In the genomic region with DNA sequence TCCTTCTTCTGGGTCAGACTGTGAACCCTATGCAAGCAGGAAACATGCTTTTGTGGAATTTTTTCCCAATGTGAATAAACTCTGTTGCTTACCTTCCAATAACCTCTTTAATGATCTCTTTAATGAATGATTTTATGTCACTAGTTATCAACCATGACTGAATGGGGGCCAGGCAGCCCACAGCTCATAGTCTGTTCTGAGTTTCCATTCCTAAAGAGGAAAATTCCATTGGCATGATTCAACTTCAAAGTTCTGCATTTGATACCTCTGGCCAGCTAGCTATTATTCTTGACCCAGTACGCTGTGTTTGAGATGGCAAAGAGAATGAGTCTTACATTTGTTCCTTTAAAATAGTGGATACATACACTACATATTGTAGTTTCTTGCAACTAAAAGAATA, we compare ENCODE assay signal across 18 cellular contexts.
A peak's percentile ranks its signal among the peaks of the same experiment; 100 is the strongest.
DNase-seq lines count a peak whose midpoint lies in the region; TF ChIP-seq lines count a peak whose summit lies in the region.
"Had no signal": no experiment of that assay in that cellular context is flagged by ENCODE, and none has a peak within 500 bp of the region (broad histone marks: within the 10 kb centered on the region; RNA-seq: fewer than 3 reads in every experiment).

No MANE protein-coding gene starts in this region.

- no peaks in the 10 kb centered on the region for H3K36me3 Mint-ChIP-seq in neural progenitor cell
- H3K36me3 Mint-ChIP-seq: CD4-positive, CD25-positive, alpha-beta regulatory T cell; CD8-positive, alpha-beta memory T cell had no signal

- H3K4me3 ChIP-seq in choroid plexus epithelial cell (ENCODE audit: low read depth, low read length) (no peak overlapping the region), neural progenitor cell (no peak overlapping the region), Karpas-422 (ENCODE audit: low read length) (no peak overlapping the region)
- H3K4me3 ChIP-seq: GM23248 had no signal

- no peak overlapping the region for H3K4me2 ChIP-seq in neural progenitor cell
- no peak overlapping the region for H3K4me2 ChIP-seq in Karpas-422 (ENCODE audit: low read depth, low read length, poor library complexity, severe bottlenecking)

- H3K27ac ChIP-seq in neural progenitor cell (no peak overlapping the region), Karpas-422 (ENCODE audit: low read length) (no peak overlapping the region)
- H3K27ac ChIP-seq: GM23248 had no signal

- H3K9me2 ChIP-seq in Karpas-422 (replicated peaks; ENCODE audit: insufficient read depth, low read length), result no peaks in the 10 kb centered on the region

- no peaks in the 10 kb centered on the region for H3K36me3 ChIP-seq in neural progenitor cell
- no peaks in the 10 kb centered on the region for H3K36me3 ChIP-seq in Karpas-422 (ENCODE audit: insufficient read depth, low read length)
- H3K36me3 ChIP-seq: BE2C had no signal

- H2AFZ ChIP-seq in neural progenitor cell (replicated peaks) (peak overlapping the region; percentile 42), Karpas-422 (ENCODE audit: low read length) (no peak overlapping the region)
- H2AFZ ChIP-seq: GM23248 had no signal

- no peaks in the 10 kb centered on the region for H3F3A ChIP-seq in neural progenitor cell (ENCODE audit: low read depth)

- H3K79me2 ChIP-seq in neural progenitor cell (ENCODE audit: low read depth) (no peaks in the 10 kb centered on the region), Karpas-422 (ENCODE audit: low read length) (no peaks in the 10 kb centered on the region)

- H3K27me3 ChIP-seq in neural progenitor cell (no peaks in the 10 kb centered on the region), Karpas-422 (ENCODE audit: low read length) (no peaks in the 10 kb centered on the region)
- H3K27me3 ChIP-seq: BE2C had no signal

- H3K4me1 ChIP-seq in neural progenitor cell (peaks cover 6% of the 10 kb centered on the region), Karpas-422 (ENCODE audit: low read length) (no peaks in the 10 kb centered on the region)
- H3K4me1 ChIP-seq: BE2C, Caco-2 had no signal

- H3K9me3 Mint-ChIP-seq in neural progenitor cell, result no peaks in the 10 kb centered on the region

- H3K9ac ChIP-seq in neural progenitor cell, result no peak overlapping the region
- no peak overlapping the region for H3K9ac ChIP-seq in Karpas-422 (ENCODE audit: low read length)
- H3K9ac ChIP-seq: GM23248 had no signal

- H3K9me3 ChIP-seq in neural progenitor cell (ENCODE audit: low read depth), result no peaks in the 10 kb centered on the region
- H3K9me3 ChIP-seq in Karpas-422 (ENCODE audit: low read length), result no peaks in the 10 kb centered on the region
- H3K9me3 ChIP-seq: BE2C, Caco-2 had no signal

- no peaks in the 10 kb centered on the region for H4K20me1 ChIP-seq in neural progenitor cell (ENCODE audit: low read depth)
- H4K20me1 ChIP-seq in Karpas-422 (ENCODE audit: insufficient read depth, low read depth, low read length), result no peaks in the 10 kb centered on the region

- no peak overlapping the region for H3K4me3 Mint-ChIP-seq in neural progenitor cell
- H3K4me3 Mint-ChIP-seq: CD4-positive, CD25-positive, alpha-beta regulatory T cell; CD8-positive, alpha-beta memory T cell; HFFc6 had no signal

- DNase-seq in HT1080 (ENCODE audit: low read depth), result peak; percentile 11
- DNase-seq in choroid plexus epithelial cell (ENCODE audit: low read depth), result peak; percentile 11
- no peak for DNase-seq in neural progenitor cell (ENCODE audit: low spot score)
- no peak for DNase-seq in hypothalamus (lab: John Stamatoyannopoulos, UW)
- no peak for DNase-seq in DMS 273 (lab: John Stamatoyannopoulos, UW; ENCODE audit: unreplicated experiment)
- no peak for DNase-seq in COR-L47 (lab: John Stamatoyannopoulos, UW)
- DNase-seq in Karpas-422, result no peak
- DNase-seq: BE2C; C1 segment of cervical spinal cord; Caco-2; CD4-positive, CD25-positive, alpha-beta regulatory T cell; CD8-positive, alpha-beta memory T cell; DMS153; DMS79; GDM1; GM23248; H7; HFFc6 had no signal

- TF ChIP-seq CTCF in choroid plexus epithelial cell (conservative IDR thresholded peaks at IDR 0.05; ENCODE audit: low read depth, low read length) (no peak), neural progenitor cell (IDR thresholded peaks at IDR 0.05) (no peak)

- H3K27me3 Mint-ChIP-seq in neural progenitor cell (ENCODE audit: insufficient read depth, low read depth), result no peaks in the 10 kb centered on the region
- H3K27me3 Mint-ChIP-seq: CD4-positive, CD25-positive, alpha-beta regulatory T cell had no signal

- no peak overlapping the region for H3K27ac Mint-ChIP-seq in neural progenitor cell
- H3K27ac Mint-ChIP-seq: CD4-positive, CD25-positive, alpha-beta regulatory T cell; CD8-positive, alpha-beta memory T cell; HFFc6 had no signal

- no peaks in the 10 kb centered on the region for H3K4me1 Mint-ChIP-seq in neural progenitor cell
- H3K4me1 Mint-ChIP-seq: CD4-positive, CD25-positive, alpha-beta regulatory T cell; CD8-positive, alpha-beta memory T cell had no signal

Comparison
In these comparisons a context has a peak if more than half of its experiments do, and no peak if none do; other contexts are left out.
1. DNase-seq: peak in HT1080 (single experiment) and choroid plexus epithelial cell (single experiment); none in neural progenitor cell (single experiment), hypothalamus (0 of 51), DMS 273 (single experiment), COR-L47 (single experiment) and Karpas-422 (single experiment).